Comparison of ENCODE assay signal across 10 cellular contexts in genomic region chr1:58929667-58930325, GRCh38.
DNase-seq lines count a peak whose midpoint lies in the region; ATAC-seq, FAIRE-seq and TF ChIP-seq lines count a peak whose summit lies in the region.
"Had no signal": no experiment of that assay in that cellular context is flagged by ENCODE, and none has a peak within 500 bp of the region (broad histone marks: within the 10 kb centered on the region; RNA-seq: fewer than 3 reads in every experiment).

No MANE protein-coding gene starts in this region.

- H4K20me1 ChIP-seq in HepG2 (ENCODE audit: insufficient read depth, low read length): no peaks in the 10 kb centered on the region
- no peaks in the 10 kb centered on the region for H4K20me1 ChIP-seq in neural progenitor cell (ENCODE audit: low read depth)
- H4K20me1 ChIP-seq in H9 (ENCODE audit: control insufficient read depth, insufficient read depth, insufficient read length): no peaks in the 10 kb centered on the region

- no peaks in the 10 kb centered on the region for H3K9me3 Mint-ChIP-seq in neural progenitor cell
- peaks cover 0 to 3% of the 10 kb centered on the region in 2 experiments; a peak in 2 of 5 replicates for H3K9me3 Mint-ChIP-seq in H9

- CTCF ChIA-PET in HepG2 (lab: Yijun Ruan, JAX; ENCODE audit: low intra/inter-chr PET ratio, low total read pairs): no interaction called here

- ATAC-seq in HepG2: peak; percentile 58; the same call in 2 of the 3 replicates
- no peak for ATAC-seq in right lobe of liver
- ATAC-seq in HG03520 (IDR thresholded peaks at IDR 0.05; ENCODE audit: unreplicated experiment): no peak

- H2BK15ac ChIP-seq in H9 (ENCODE audit: low read depth, low read length): no peak overlapping the region

- no peak overlapping the region for H3K14ac ChIP-seq in H9 (ENCODE audit: insufficient read depth, low read length)

- no peak for FAIRE-seq in HepG2 (lab: Jason Lieb, UNC)
- peak; percentile 35 for FAIRE-seq in urothelium cell line (lab: Jason Lieb, UNC)

- H3K27ac Mint-ChIP-seq in neural progenitor cell (peak overlapping the region; percentile 55), H9 (no peak overlapping the region; a peak in 1 of 7 replicates)

- H3K79me1 ChIP-seq in H9 (ENCODE audit: insufficient read depth, low read depth, low read length, poor library complexity, severe bottlenecking): no peaks in the 10 kb centered on the region

- H3T11ph ChIP-seq in H9 (ENCODE audit: low read length): no peak overlapping the region

- no peak overlapping the region for H2AK5ac ChIP-seq in H9 (ENCODE audit: insufficient read length, low read length)

- no peak overlapping the region for H4K8ac ChIP-seq in H9 (replicated peaks; ENCODE audit: insufficient read length, low read depth, low read length)

- no peak overlapping the region for H3K4ac ChIP-seq in H9 (ENCODE audit: low read depth, low read length)

- H3K27me3 ChIP-seq in HepG2 (ENCODE audit: control insufficient read depth in 1 of 2, insufficient read depth in 2 of 2, low read length in 2 of 2) (peaks cover 1 to 8% of the 10 kb centered on the region in 2 experiments; a peak in 3 of 5 replicates), right lobe of liver (no peaks in the 10 kb centered on the region), neural progenitor cell (no peaks in the 10 kb centered on the region), H9 (ENCODE audit: insufficient read depth, low read length) (no peaks in the 10 kb centered on the region)

- H2AFZ ChIP-seq in HepG2 (ENCODE audit: low read length) (no peak overlapping the region), neural progenitor cell (replicated peaks) (no peak overlapping the region), H9 (ENCODE audit: low read length) (no peak overlapping the region)

- H2BK12ac ChIP-seq in H9 (ENCODE audit: insufficient read length, low read depth, low read length): no peak overlapping the region

- no peak overlapping the region for H2BK120ac ChIP-seq in H9 (ENCODE audit: low read depth, low read length, poor library complexity, severe bottlenecking)

- TF ChIP-seq POLR2A in HepG2 (IDR thresholded peaks at IDR 0.05; ENCODE audit: insufficient read depth in 1 of 2, low read depth in 2 of 2, low read length in 2 of 2) (no peak), right lobe of liver (IDR thresholded peaks at IDR 0.05) (no peak)

- H4K5ac ChIP-seq in H9 (ENCODE audit: insufficient read length, low read depth, low read length): no peak overlapping the region

- no peaks in the 10 kb centered on the region for H3K36me3 ChIP-seq in HepG2 (replicated peaks in 1 of 2; ENCODE audit: control insufficient read depth in 1 of 2, insufficient read depth in 2 of 2, low read length in 2 of 2)
- H3K36me3 ChIP-seq in right lobe of liver: no peaks in the 10 kb centered on the region
- H3K36me3 ChIP-seq in neural progenitor cell: no peaks in the 10 kb centered on the region

- H3K4me2 ChIP-seq in HepG2 (ENCODE audit: low read depth, low read length): peak overlapping the region; percentile 50
- no peak overlapping the region for H3K4me2 ChIP-seq in neural progenitor cell
- H3K4me2 ChIP-seq in H9 (ENCODE audit: insufficient read depth, insufficient read length, low read length): no peak overlapping the region

- no TSS peak for BruUV-seq in HepG2 (replicated peaks; lab: Mats Ljungman, UMichigan)

- DNase-seq in HepG2 (ENCODE audit: low spot score) (no peak), right lobe of liver (no peak), neural progenitor cell (ENCODE audit: low spot score) (no peak), urothelium cell line (ENCODE audit: low spot score) (peak; percentile 83), H9 (no peak), NCI-H526 (lab: John Stamatoyannopoulos, UW) (no peak)
- peak; percentile 71 for DNase-seq in activated naive CD4-positive, alpha-beta T cell treated with Interleukin-2 at 50 U/mL for 16 hours
- DNase-seq: hippocampal formation had no signal

- H3K4me1 ChIP-seq in HepG2 (ENCODE audit: insufficient read depth, low read length) (peaks cover 38% of the 10 kb centered on the region), right lobe of liver (no peaks in the 10 kb centered on the region), neural progenitor cell (peaks cover 11% of the 10 kb centered on the region), H9 (ENCODE audit: insufficient read depth, low read length) (no peaks in the 10 kb centered on the region)

- H4K91ac ChIP-seq in H9 (ENCODE audit: insufficient read length, low read depth, low read length): no peak overlapping the region

- H3K4me3 Mint-ChIP-seq in neural progenitor cell (no peak overlapping the region), H9 (no peak overlapping the region)
- H3K4me3 Mint-ChIP-seq: neural crest cell had no signal

- H3K23me2 ChIP-seq in H9 (ENCODE audit: insufficient read length, low read depth, low read length, poor library complexity, severe bottlenecking): no peaks in the 10 kb centered on the region

- intact Hi-C loops in HepG2 (cut with micrococcal nuclease; ENCODE audit: unreplicated experiment) (loop anchor here (10.0 kb wide), 1 partner anchor 825 kb away; no protein-coding TSS in a partner anchor), right lobe of liver (cut with DNase I) (no loop called here)

- TF ChIP-seq CTCF in HepG2 (CRISPR knock-in tag; IDR thresholded peaks at IDR 0.05) (no peak), right lobe of liver (IDR thresholded peaks at IDR 0.05) (no peak), neural progenitor cell (IDR thresholded peaks at IDR 0.05) (no peak), H9 (conservative IDR thresholded peaks at IDR 0.05) (no peak)

- peaks cover 8% of the 10 kb centered on the region for H3F3A ChIP-seq in neural progenitor cell (ENCODE audit: low read depth)

- H3K36me3 Mint-ChIP-seq in neural progenitor cell (no peaks in the 10 kb centered on the region), H9 (ENCODE audit: insufficient read depth in 1 of 3, low read depth in 3 of 3) (peaks cover 0 to 4% (median 0%) of the 10 kb centered on the region in 3 experiments; a peak in 1 of 7 replicates)

- H3K27me3 Mint-ChIP-seq in neural progenitor cell (ENCODE audit: insufficient read depth, low read depth): peaks cover 9% of the 10 kb centered on the region
- H3K27me3 Mint-ChIP-seq in H9 (ENCODE audit: low read depth): peaks cover 2% of the 10 kb centered on the region; the same call in 1 of the 2 replicates

- H3K9ac ChIP-seq in HepG2 (ENCODE audit: insufficient read depth, low read depth, low read length) (no peak overlapping the region), neural progenitor cell (no peak overlapping the region), H9 (ENCODE audit: extremely low read depth, insufficient read length, low read length) (no peak overlapping the region)

- no peak overlapping the region for H3K56ac ChIP-seq in H9 (ENCODE audit: insufficient read length, low read depth, low read length)

- in situ Hi-C loops in HepG2 (cut with HindIII; ENCODE audit: extremely low pct_ligation_motif_present, low pct_unique_long_range_greater_than_20kb): no loop called here

- POLR2A ChIA-PET in HepG2 (lab: Yijun Ruan, JAX): no interaction called here

- H3K79me2 ChIP-seq in HepG2 (ENCODE audit: insufficient read depth, low read length) (no peaks in the 10 kb centered on the region), neural progenitor cell (ENCODE audit: low read depth) (no peaks in the 10 kb centered on the region), H9 (ENCODE audit: insufficient read depth, low read length) (no peaks in the 10 kb centered on the region)

- H2BK20ac ChIP-seq in H9 (ENCODE audit: low read depth, low read length, poor library complexity, severe bottlenecking): no peak overlapping the region

- H3K4me3 ChIP-seq in HepG2 (replicated peaks in 1 of 3; ENCODE audit: insufficient read depth in 1 of 3, low read depth in 2 of 3, low read length in 3 of 3) (no peak overlapping the region; a peak in 1 of 6 replicates), right lobe of liver (no peak overlapping the region), neural progenitor cell (no peak overlapping the region)

- H3K9me3 ChIP-seq in HepG2 (ENCODE audit: low read length) (no peaks in the 10 kb centered on the region), right lobe of liver (no peaks in the 10 kb centered on the region), neural progenitor cell (ENCODE audit: low read depth) (no peaks in the 10 kb centered on the region), H9 (ENCODE audit: control insufficient read depth, low read depth, low read length) (no peaks in the 10 kb centered on the region)

- no peak overlapping the region for H3K18ac ChIP-seq in H9 (ENCODE audit: insufficient read length, low read depth, low read length)

- no peaks in the 10 kb centered on the region for H3K4me1 Mint-ChIP-seq in neural progenitor cell
- peaks cover 8 to 13% of the 10 kb centered on the region in 2 experiments for H3K4me1 Mint-ChIP-seq in H9

- TF ChIP-seq EP300 in HepG2 (IDR thresholded peaks at IDR 0.05; ENCODE audit: low read depth in 2 of 2, low read length in 2 of 2) (no peak), HepG2 (CRISPR knock-in tag; IDR thresholded peaks at IDR 0.05; ENCODE audit: borderline replicate concordance) (no peak)

- H3K23ac ChIP-seq in H9 (ENCODE audit: insufficient read length, low read depth, low read length): no peak overlapping the region

- H3K27ac ChIP-seq in HepG2 (ENCODE audit: extremely low read length, insufficient read depth, low read length): no peak overlapping the region
- no peak overlapping the region for H3K27ac ChIP-seq in right lobe of liver
- H3K27ac ChIP-seq in neural progenitor cell: no peak overlapping the region
- no peak overlapping the region for H3K27ac ChIP-seq in H9 (ENCODE audit: insufficient read length, low read depth, low read length)

- 5% methylated on average over 6 of the region's 11 CpGs for WGBS in HepG2 (ENCODE audit: low lambda C conversion rate)
- WGBS in right lobe of liver (ENCODE audit: insufficient coverage, low coverage, low lambda C conversion rate, missing lambda C conversion rate): 67% methylated on average over 1 of the region's 11 CpGs
- no CpG with 5 or more reads among the region's 11 CpGs for WGBS in H9 (ENCODE audit: extremely low coverage, insufficient read length, low lambda C conversion rate)

- no peak for TF ChIP-seq RAD21 in HepG2 (CRISPR knock-in tag; IDR thresholded peaks at IDR 0.05)

- H2BK5ac ChIP-seq in H9 (ENCODE audit: insufficient read length, low read length): no peak overlapping the region

TF ChIP-seq in HepG2, 621 proteins besides CTCF, POLR2A, EP300 and RAD21 (continues in another document):
- peak; percentile 53 for TF ChIP-seq FOSL2 (CRISPR knock-in tag; IDR thresholded peaks at IDR 0.05)

Comparison
In these comparisons a context has a peak if more than half of its experiments do, and no peak if none do; other contexts are left out.
1. DNase-seq: peak in activated naive CD4-positive, alpha-beta T cell treated with Interleukin-2 at 50 U/mL for 16 hours (single experiment) and urothelium cell line (single experiment); none in HepG2 (single experiment), right lobe of liver (0 of 3), neural progenitor cell (single experiment), H9 (single experiment) and NCI-H526 (0 of 2).